ENCODE assay signal across 14 cellular contexts in the genomic region with DNA sequence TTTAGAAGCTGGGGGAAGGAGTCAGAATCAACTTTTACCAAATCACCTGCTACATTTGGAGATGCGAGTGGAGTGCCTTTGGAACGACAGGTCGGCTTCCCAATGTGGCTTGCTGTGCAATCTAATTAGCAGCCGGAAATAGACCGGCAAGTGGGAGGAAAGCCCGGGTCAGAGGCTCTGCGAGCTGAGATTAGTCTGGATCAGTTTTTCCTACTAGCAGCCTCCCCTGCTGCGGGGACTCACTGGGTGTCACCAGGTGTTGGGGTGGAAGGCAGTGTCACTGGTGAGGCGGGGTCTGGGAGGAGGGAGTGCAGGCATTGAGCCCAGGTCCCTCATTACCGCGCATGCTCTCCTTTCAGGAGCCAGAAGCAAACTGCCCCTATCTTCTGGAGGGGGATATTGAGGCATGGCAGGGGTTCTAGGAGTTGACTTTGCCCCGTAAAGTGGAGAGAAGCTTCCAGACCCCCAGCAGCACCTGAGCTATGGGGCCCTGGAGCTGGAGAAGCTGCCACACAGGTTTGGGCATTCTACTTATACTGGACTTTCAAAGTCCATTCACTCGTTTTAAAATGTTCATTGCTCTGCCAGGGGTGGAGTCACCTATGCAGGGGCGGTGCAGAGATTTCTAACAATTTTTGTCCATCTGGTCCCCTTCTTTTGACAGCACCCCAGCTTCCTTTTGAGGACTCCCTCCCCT. TPM values are rescaled to one million over a fixed set of nuclear protein-coding genes. Genes with fewer than 3 reads are reported as not detected.
DNase-seq lines count a peak whose midpoint lies in the region; ATAC-seq and TF ChIP-seq lines count a peak whose summit lies in the region.
"Had no signal": no experiment of that assay in that cellular context is flagged by ENCODE, and none has a peak within 500 bp of the region (broad histone marks: within the 10 kb centered on the region; RNA-seq: fewer than 3 reads in every experiment).

No MANE protein-coding gene starts in this region.

- H3K4me1 ChIP-seq in right cardiac atrium (ENCODE audit: control insufficient read depth, insufficient read depth, low read length): peaks cover 3% of the 10 kb centered on the region
- peaks cover 3 to 16% of the 10 kb centered on the region in 2 donors for H3K4me1 ChIP-seq in gastrocnemius medialis

- DNase-seq in NCI-H1092 treated with DMSO at 0.1 percent for 48 hours (lab: John Stamatoyannopoulos, UW) (peak; percentile 41), WERI-Rb-1 (peak; percentile 94), right cardiac atrium (peak; percentile 47 to 59 (median 58)), gastrocnemius medialis (no peak), MG63 (no peak)
- no peak for DNase-seq in stimulated activated CD4-positive, alpha-beta T cell treated with anti-CD3 and anti-CD28 coated beads, Interleukin-12 subunit alpha, Interleukin-12 subunit beta, amount 100 ng/mL, for 4 hours
- DNase-seq: activated T-cell treated with anti-CD3 and anti-CD28 coated beads, Interleukin-2, amount 50 U/mL, for 1 hour; effector CD8-positive, alpha-beta T cell; NCI-H1436; ovary had no signal

- no peak for TF ChIP-seq POLR2A in gastrocnemius medialis (IDR thresholded peaks at IDR 0.05)

- H3K36me3 ChIP-seq in WERI-Rb-1: no peaks in the 10 kb centered on the region
- no peaks in the 10 kb centered on the region for H3K36me3 ChIP-seq in gastrocnemius medialis
- H3K36me3 ChIP-seq in MG63: no peaks in the 10 kb centered on the region
- H3K36me3 ChIP-seq: ovary had no signal

- H3K4me3 ChIP-seq in WERI-Rb-1 (ENCODE audit: low read depth, low read length) (peak overlapping the region; percentile 30), right cardiac atrium (ENCODE audit: low read length) (no peak overlapping the region), gastrocnemius medialis (peak overlapping the region in 1 of 4 donors; percentile 13), MG63 (no peak overlapping the region)
- H3K4me3 ChIP-seq: ovary had no signal

- H3K27ac ChIP-seq in WERI-Rb-1 (peak overlapping the region; percentile 54), right cardiac atrium (ENCODE audit: low read length) (peak overlapping the region; percentile 79), gastrocnemius medialis (peak overlapping the region; percentile 44 to 71 (median 54))
- H3K27ac ChIP-seq: ovary had no signal

- no peak for TF ChIP-seq CTCF in WERI-Rb-1 (IDR thresholded peaks at IDR 0.05; ENCODE audit: low read depth, low read length)
- no peak for TF ChIP-seq CTCF in gastrocnemius medialis (IDR thresholded peaks at IDR 0.05 in 4 of 5, conservative IDR thresholded peaks at IDR 0.05 in 1 of 5)

- peak; percentile 53 to 78 for ATAC-seq in right cardiac atrium
- ATAC-seq in gastrocnemius medialis: no peak
- ATAC-seq in HG03175 (IDR thresholded peaks at IDR 0.05; ENCODE audit: unreplicated experiment): no peak
- no peak for ATAC-seq in HG03432 (IDR thresholded peaks at IDR 0.05; ENCODE audit: unreplicated experiment)
- ATAC-seq: activated CD4-positive, CD25-positive, alpha-beta regulatory T cell treated with anti-CD3 and anti-CD28 coated beads, Interleukin-2, amount 50 U/mL, for 24 hours; stimulated activated effector memory CD8-positive, alpha-beta T cell treated with anti-CD3 and anti-CD28 coated beads, Interleukin-12 subunit alpha, Interleukin-12 subunit beta, amount 100 ng/mL, for 72 hours had no signal

- intact Hi-C loops in right cardiac atrium (cut with DNase I) (loop anchor here in 1 of 4 donors (10.0 kb wide), 1 partner anchor 99 kb away; no protein-coding TSS in a partner anchor), gastrocnemius medialis (cut with DNase I; ENCODE audit: low total_unique reads) (no loop called here)

- H3K27me3 ChIP-seq in WERI-Rb-1 (ENCODE audit: insufficient read depth, low read depth, severe bottlenecking): no peaks in the 10 kb centered on the region
- H3K27me3 ChIP-seq in right cardiac atrium (ENCODE audit: control insufficient read depth, insufficient read depth): no peaks in the 10 kb centered on the region
- H3K27me3 ChIP-seq in gastrocnemius medialis: peaks cover 0 to 2% (median 0%) of the 10 kb centered on the region in 3 donors
- H3K27me3 ChIP-seq in MG63: peaks cover 2% of the 10 kb centered on the region; the same call in 1 of the 2 replicates
- H3K27me3 ChIP-seq: ovary had no signal

- in situ Hi-C loops in gastrocnemius medialis (cut with MboI; ENCODE audit: low sequenced_read_pairs in 4 of 4): no loop called here

- WGBS in right cardiac atrium: 46% methylated on average over 14 of the region's 14 CpGs

- peaks cover 2% of the 10 kb centered on the region for H3K9me3 ChIP-seq in WERI-Rb-1 (ENCODE audit: severe bottlenecking)
- H3K9me3 ChIP-seq in right cardiac atrium (ENCODE audit: control insufficient read depth, low read length): peaks cover 2% of the 10 kb centered on the region
- peaks cover 0 to 4% (median 0%) of the 10 kb centered on the region in 3 donors for H3K9me3 ChIP-seq in gastrocnemius medialis
- H3K9me3 ChIP-seq in MG63: peaks cover 4% of the 10 kb centered on the region; the same call in 1 of the 2 replicates

RNA-seq across cellular contexts. Expression of a gene that starts 11.1 kb away (rescaled TPM):
- 10 to 100 TPM; 28.4 to 59.1 (median 48.4) TPM for total RNA-seq in right cardiac atrium
- polyA plus RNA-seq in right cardiac atrium: 25.4 TPM
- 10 to 100 TPM in 3 of 4 donors, 1 to 10 TPM in 1; 9.8 to 18.8 (median 16.8) TPM for total RNA-seq in gastrocnemius medialis
- 0.20 and 2.0 TPM in 2 replicates for total RNA-seq in MG63 (2014; rRNA removed; shearing (Covaris generic); ENCODE audit: low replicate concordance)

Comparison
In these comparisons a context has a peak if more than half of its experiments do, and no peak if none do; other contexts are left out.
1. DNase-seq: peak in NCI-H1092 treated with DMSO at 0.1 percent for 48 hours (single experiment), WERI-Rb-1 (single experiment) and right cardiac atrium (3 of 3); none in gastrocnemius medialis (0 of 2), MG63 (single experiment) and stimulated activated CD4-positive, alpha-beta T cell treated with anti-CD3 and anti-CD28 coated beads, Interleukin-12 subunit alpha, Interleukin-12 subunit beta, amount 100 ng/mL, for 4 hours (single experiment).
2. ATAC-seq: peak in right cardiac atrium (2 of 2); none in gastrocnemius medialis (0 of 2), HG03175 (single experiment) and HG03432 (single experiment).
3. Peak in every context shown above with its lines, with median percentiles within 50 percentile points of each other: H3K27ac ChIP-seq.